1 cellular context compared by ENCODE assay signal in genomic region chr19:1812426-1813196, GRCh38.
TF ChIP-seq lines count a peak whose summit lies in the region.

No MANE protein-coding gene starts in this region.

TF ChIP-seq in K562, 482 proteins besides CTCF, POLR2A, EP300 and RAD21 (continues in another document):
- TF ChIP-seq XRCC5 (IDR thresholded peaks at IDR 0.05; ENCODE audit: low read depth, low read length) (0 out of 2 replicates have a peak, but pooled peaks have one; percentile 10), RB1 (IDR thresholded peaks at IDR 0.05; ENCODE audit: low read depth) (peak; percentile 12), NCOA1 (IDR thresholded peaks at IDR 0.05; ENCODE audit: low read depth) (0 out of 2 replicates have a peak, but pooled peaks have one; percentile 17), POLR2H (tag; IDR thresholded peaks at IDR 0.05; ENCODE audit: low read depth) (no peak), ZNF143 (CRISPR knock-in tag; IDR thresholded peaks at IDR 0.05) (0 out of 2 replicates have a peak, but pooled peaks have one; percentile 17), LEF1 (IDR thresholded peaks at IDR 0.05) (0 out of 2 replicates have a peak, but pooled peaks have one; percentile 23), HMGN3 (IDR thresholded peaks at IDR 0.05; ENCODE audit: borderline replicate concordance, extremely low read depth, insufficient read length, low read depth, low read length) (peak; percentile 8), FOXA3 (CRISPR knock-in tag; conservative IDR thresholded peaks at IDR 0.05 in 1 of 2, IDR thresholded peaks at IDR 0.05 in 1 of 2) (peak in 1 of 2 experiments; percentile 65; a peak in 1 of 4 replicates), SMAD4 (CRISPR knock-in tag; conservative IDR thresholded peaks at IDR 0.05) (peak; percentile 48; the same call in 1 of the 2 replicates), ARID1B (IDR thresholded peaks at IDR 0.05) (peak; percentile 49; the same call in 1 of the 2 replicates), SMAD3 (CRISPR knock-in tag; conservative IDR thresholded peaks at IDR 0.05) (no peak), TAL1 (IDR thresholded peaks at IDR 0.05) (0 out of 2 replicates have a peak, but pooled peaks have one; percentile 5), FOXP1 (CRISPR knock-in tag; IDR thresholded peaks at IDR 0.05) (peak; percentile 84), CHD1 (IDR thresholded peaks at IDR 0.05; ENCODE audit: low read length) (peak; percentile 69), ZNF444 (CRISPR knock-in tag; IDR thresholded peaks at IDR 0.05) (no peak), ZNF584 (CRISPR knock-in tag; IDR thresholded peaks at IDR 0.05; ENCODE audit: low read depth) (no peak), FIP1L1 (IDR thresholded peaks at IDR 0.05; ENCODE audit: low read depth, low read length, poor library complexity, severe bottlenecking) (peak; percentile 79), TBP (optimal IDR thresholded peaks at IDR 0.05; ENCODE audit: low read depth, low read length) (peak; percentile 39), NRF1 (conservative IDR thresholded peaks at IDR 0.05 in 1 of 2, IDR thresholded peaks at IDR 0.05 in 1 of 2) (peak; percentile 82 to 85), BRD9 (IDR thresholded peaks at IDR 0.05; ENCODE audit: low read depth, partially characterized antibody) (peak; percentile 36), SP1 (CRISPR knock-in tag; IDR thresholded peaks at IDR 0.05) (peak; percentile 90), FOXM1 (IDR thresholded peaks at IDR 0.05; ENCODE audit: low read depth) (no peak), FOXM1 (CRISPR knock-in tag; IDR thresholded peaks at IDR 0.05; ENCODE audit: low read depth) (0 out of 2 replicates have a peak, but pooled peaks have one; percentile 32), HNRNPLL (IDR thresholded peaks at IDR 0.05; ENCODE audit: low read depth, low read length, poor library complexity, severe bottlenecking) (peak; percentile 38), ZNF232 (CRISPR knock-in tag; IDR thresholded peaks at IDR 0.05) (no peak), E2F6 (IDR thresholded peaks at IDR 0.05; ENCODE audit: borderline replicate concordance in 1 of 2, extremely low read depth in 1 of 2, insufficient read depth in 1 of 2, insufficient read length in 1 of 2, low read depth in 1 of 2, low read length in 1 of 2, poor library complexity in 1 of 2, severe bottlenecking in 1 of 2) (peak; percentile 36 to 82), L3MBTL2 (IDR thresholded peaks at IDR 0.05) (peak; percentile 22; the same call in 1 of the 2 replicates), HBP1 (CRISPR knock-in tag; IDR thresholded peaks at IDR 0.05) (peak; percentile 53; the same call in 1 of the 2 replicates), CCNT2 (IDR thresholded peaks at IDR 0.05; ENCODE audit: borderline replicate concordance, extremely low read depth, insufficient read length, low read depth, low read length) (peak; percentile 63), DPF2 (IDR thresholded peaks at IDR 0.05) (peak; percentile 10; the same call in 1 of the 2 replicates), CEBPB (tag; IDR thresholded peaks at IDR 0.05) (peak; percentile 33; the same call in 1 of the 2 replicates), ZNF253 (CRISPR knock-in tag; conservative IDR thresholded peaks at IDR 0.05) (no peak), SRF (CRISPR knock-in tag; IDR thresholded peaks at IDR 0.05) (peak in 1 of 2 experiments; percentile 87; a peak in 2 of 4 replicates), ZNF764 (CRISPR knock-in tag; IDR thresholded peaks at IDR 0.05; ENCODE audit: low read depth) (peak; percentile 90; the same call in 1 of the 2 replicates), CREB1 (IDR thresholded peaks at IDR 0.05) (no peak), CREB1 (CRISPR knock-in tag; IDR thresholded peaks at IDR 0.05) (peak; percentile 51; the same call in 1 of the 2 replicates), TOE1 (IDR thresholded peaks at IDR 0.05; ENCODE audit: borderline replicate concordance) (peak; percentile 60; the same call in 1 of the 2 replicates), TOE1 (CRISPR knock-in tag; IDR thresholded peaks at IDR 0.05; ENCODE audit: borderline replicate concordance, low read depth) (no peak), MYNN (IDR thresholded peaks at IDR 0.05) (peak; percentile 61; the same call in 1 of the 2 replicates), MYNN (CRISPR knock-in tag; IDR thresholded peaks at IDR 0.05) (no peak), TRIM24 (IDR thresholded peaks at IDR 0.05) (no peak), SUPT5H (IDR thresholded peaks at IDR 0.05) (peak; percentile 88), CEBPG (CRISPR knock-in tag; IDR thresholded peaks at IDR 0.05) (peak; percentile 45; the same call in 1 of the 2 replicates), CEBPG (tag; conservative IDR thresholded peaks at IDR 0.05 in 1 of 2, IDR thresholded peaks at IDR 0.05 in 1 of 2) (no peak), MAZ (CRISPR knock-in tag; conservative IDR thresholded peaks at IDR 0.05 in 1 of 2, IDR thresholded peaks at IDR 0.05 in 1 of 2) (peak; percentile 62 to 91), PHF21A (IDR thresholded peaks at IDR 0.05; ENCODE audit: borderline replicate concordance, low read depth) (no peak), PURB (CRISPR knock-in tag; IDR thresholded peaks at IDR 0.05; ENCODE audit: low read depth) (no peak), MTA1 (IDR thresholded peaks at IDR 0.05; ENCODE audit: borderline replicate concordance) (0 out of 2 replicates have a peak, but pooled peaks have one; percentile 24), NONO (IDR thresholded peaks at IDR 0.05; ENCODE audit: low read depth in 2 of 2, low read length in 1 of 2) (no peak), FOXK2 (conservative IDR thresholded peaks at IDR 0.05 in 1 of 2, IDR thresholded peaks at IDR 0.05 in 1 of 2; ENCODE audit: low read depth in 2 of 2) (peak in 1 of 2 experiments; percentile 65; a peak in 3 of 4 replicates), ZBTB17 (CRISPR knock-in tag; IDR thresholded peaks at IDR 0.05) (0 out of 2 replicates have a peak, but pooled peaks have one; percentile 27), SETDB1 (IDR thresholded peaks at IDR 0.05; ENCODE audit: low read length) (peak; percentile 46), SAP30 (IDR thresholded peaks at IDR 0.05; ENCODE audit: borderline replicate concordance, insufficient read depth, low read depth, low read length, poor library complexity, severe bottlenecking) (peak; percentile 91), E2F1 (CRISPR knock-in tag; IDR thresholded peaks at IDR 0.05) (peak; percentile 81), CTBP1 (IDR thresholded peaks at IDR 0.05; ENCODE audit: borderline replicate concordance) (peak; percentile 83; the same call in 1 of the 2 replicates), POLR2AphosphoS5 (IDR thresholded peaks at IDR 0.05; ENCODE audit: control insufficient read depth, insufficient read depth, low read depth, low read length) (0 out of 2 replicates have a peak, but pooled peaks have one; percentile 27), HDAC1 (IDR thresholded peaks at IDR 0.05) (peak in 1 of 2 experiments; percentile 82; a peak in 2 of 4 replicates), GABPB1 (CRISPR knock-in tag; IDR thresholded peaks at IDR 0.05) (peak; percentile 77), CBFB (CRISPR knock-in tag; IDR thresholded peaks at IDR 0.05) (0 out of 2 replicates have a peak, but pooled peaks have one; percentile 21), KDM5B (IDR thresholded peaks at IDR 0.05; ENCODE audit: insufficient replicate concordance, low read depth, low read length) (peak; percentile 55), ATF7 (IDR thresholded peaks at IDR 0.05) (0 out of 2 replicates have a peak, but pooled peaks have one; percentile 60), POLR2G (IDR thresholded peaks at IDR 0.05; ENCODE audit: low read depth, low read length) (peak; percentile 85)
- TF ChIP-seq, protein P1, sequence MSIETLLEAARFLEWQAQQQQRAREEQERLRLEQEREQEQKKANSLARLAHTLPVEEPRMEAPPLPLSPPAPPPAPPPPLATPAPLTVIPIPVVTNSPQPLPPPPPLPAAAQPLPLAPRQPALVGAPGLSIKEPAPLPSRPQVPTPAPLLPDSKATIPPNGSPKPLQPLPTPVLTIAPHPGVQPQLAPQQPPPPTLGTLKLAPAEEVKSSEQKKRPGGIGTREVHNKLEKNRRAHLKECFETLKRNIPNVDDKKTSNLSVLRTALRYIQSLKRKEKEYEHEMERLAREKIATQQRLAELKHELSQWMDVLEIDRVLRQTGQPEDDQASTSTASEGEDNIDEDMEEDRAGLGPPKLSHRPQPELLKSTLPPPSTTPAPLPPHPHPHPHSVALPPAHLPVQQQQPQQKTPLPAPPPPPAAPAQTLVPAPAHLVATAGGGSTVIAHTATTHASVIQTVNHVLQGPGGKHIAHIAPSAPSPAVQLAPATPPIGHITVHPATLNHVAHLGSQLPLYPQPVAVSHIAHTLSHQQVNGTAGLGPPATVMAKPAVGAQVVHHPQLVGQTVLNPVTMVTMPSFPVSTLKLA (conservative IDR thresholded peaks at IDR 0.05) = peak; percentile 39 to 74; a peak in 3 of 4 replicates
- TF ChIP-seq, protein P2, sequence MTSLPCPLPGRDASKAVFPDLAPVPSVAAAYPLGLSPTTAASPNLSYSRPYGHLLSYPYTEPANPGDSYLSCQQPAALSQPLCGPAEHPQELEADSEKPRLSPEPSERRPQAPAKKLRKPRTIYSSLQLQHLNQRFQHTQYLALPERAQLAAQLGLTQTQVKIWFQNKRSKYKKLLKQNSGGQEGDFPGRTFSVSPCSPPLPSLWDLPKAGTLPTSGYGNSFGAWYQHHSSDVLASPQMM (CRISPR knock-in tag; IDR thresholded peaks at IDR 0.05) = no peak
- TF ChIP-seq, protein P3, sequence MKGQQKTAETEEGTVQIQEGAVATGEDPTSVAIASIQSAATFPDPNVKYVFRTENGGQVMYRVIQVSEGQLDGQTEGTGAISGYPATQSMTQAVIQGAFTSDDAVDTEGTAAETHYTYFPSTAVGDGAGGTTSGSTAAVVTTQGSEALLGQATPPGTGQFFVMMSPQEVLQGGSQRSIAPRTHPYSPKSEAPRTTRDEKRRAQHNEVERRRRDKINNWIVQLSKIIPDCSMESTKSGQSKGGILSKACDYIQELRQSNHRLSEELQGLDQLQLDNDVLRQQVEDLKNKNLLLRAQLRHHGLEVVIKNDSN (CRISPR knock-in tag; IDR thresholded peaks at IDR 0.05) = peak; percentile 44; the same call in 1 of the 2 replicates
- TF ChIP-seq, protein P4, sequence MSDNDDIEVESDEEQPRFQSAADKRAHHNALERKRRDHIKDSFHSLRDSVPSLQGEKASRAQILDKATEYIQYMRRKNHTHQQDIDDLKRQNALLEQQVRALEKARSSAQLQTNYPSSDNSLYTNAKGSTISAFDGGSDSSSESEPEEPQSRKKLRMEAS (CRISPR knock-in tag; IDR thresholded peaks at IDR 0.05) = peak; percentile 28; the same call in 1 of the 2 replicates
- TF ChIP-seq, protein P5, sequence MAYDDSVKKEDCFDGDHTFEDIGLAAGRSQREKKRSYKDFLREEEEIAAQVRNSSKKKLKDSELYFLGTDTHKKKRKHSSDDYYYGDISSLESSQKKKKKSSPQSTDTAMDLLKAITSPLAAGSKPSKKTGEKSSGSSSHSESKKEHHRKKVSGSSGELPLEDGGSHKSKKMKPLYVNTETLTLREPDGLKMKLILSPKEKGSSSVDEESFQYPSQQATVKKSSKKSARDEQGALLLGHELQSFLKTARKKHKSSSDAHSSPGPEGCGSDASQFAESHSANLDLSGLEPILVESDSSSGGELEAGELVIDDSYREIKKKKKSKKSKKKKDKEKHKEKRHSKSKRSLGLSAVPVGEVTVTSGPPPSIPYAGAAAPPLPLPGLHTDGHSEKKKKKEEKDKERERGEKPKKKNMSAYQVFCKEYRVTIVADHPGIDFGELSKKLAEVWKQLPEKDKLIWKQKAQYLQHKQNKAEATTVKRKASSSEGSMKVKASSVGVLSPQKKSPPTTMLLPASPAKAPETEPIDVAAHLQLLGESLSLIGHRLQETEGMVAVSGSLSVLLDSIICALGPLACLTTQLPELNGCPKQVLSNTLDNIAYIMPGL (CRISPR knock-in tag; IDR thresholded peaks at IDR 0.05) = peak; percentile 85
- TF ChIP-seq, protein P6, sequence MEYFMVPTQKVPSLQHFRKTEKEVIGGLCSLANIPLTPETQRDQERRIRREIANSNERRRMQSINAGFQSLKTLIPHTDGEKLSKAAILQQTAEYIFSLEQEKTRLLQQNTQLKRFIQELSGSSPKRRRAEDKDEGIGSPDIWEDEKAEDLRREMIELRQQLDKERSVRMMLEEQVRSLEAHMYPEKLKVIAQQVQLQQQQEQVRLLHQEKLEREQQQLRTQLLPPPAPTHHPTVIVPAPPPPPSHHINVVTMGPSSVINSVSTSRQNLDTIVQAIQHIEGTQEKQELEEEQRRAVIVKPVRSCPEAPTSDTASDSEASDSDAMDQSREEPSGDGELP (CRISPR knock-in tag; IDR thresholded peaks at IDR 0.05; ENCODE audit: borderline replicate concordance) = peak; percentile 58
